In genomic region chr20:5674176-5674660, GRCh38 we compare ENCODE assay signal across 8 cellular contexts.
A peak's percentile ranks its signal among the peaks of the same experiment; 100 is the strongest.
DNase-seq lines count a peak whose midpoint lies in the region; ATAC-seq, FAIRE-seq and TF ChIP-seq lines count a peak whose summit lies in the region.

No MANE protein-coding gene starts in this region.

- H2AFZ ChIP-seq in K562 (ENCODE audit: low read depth, low read length): peak overlapping the region; percentile 76

- no peaks in the 10 kb centered on the region for H4K20me1 ChIP-seq in K562 (replicated peaks; ENCODE audit: control insufficient read depth, insufficient read depth, low read length)

- BruUV-seq in K562 (replicated peaks; lab: Mats Ljungman, UMichigan): no TSS peak

- ATAC-seq in Right ventricle myocardium inferior (peak; percentile 60), HG02938 (IDR thresholded peaks at IDR 0.05; ENCODE audit: unreplicated experiment) (peak; percentile 94), K562 (peak; percentile 44)

- no peaks in the 10 kb centered on the region for H3K79me2 ChIP-seq in K562 (ENCODE audit: control insufficient read depth, insufficient read depth, low read length)

- TF ChIP-seq RAD21 in K562 (CRISPR knock-in tag; conservative IDR thresholded peaks at IDR 0.05 in 1 of 2, IDR thresholded peaks at IDR 0.05 in 1 of 2): no peak

- TF ChIP-seq CTCF in left ventricle myocardium inferior (IDR thresholded peaks at IDR 0.05; ENCODE audit: borderline replicate concordance) (no peak), K562 (IDR thresholded peaks at IDR 0.05 in 2 of 3, conservative IDR thresholded peaks at IDR 0.05 in 1 of 3; ENCODE audit: insufficient read depth in 2 of 3, low read depth in 1 of 3, low read length in 3 of 3) (no peak)

- H3K27ac ChIP-seq in left ventricle myocardium inferior (replicated peaks): no peak overlapping the region
- peak overlapping the region; percentile 8; the same call in 1 of the 3 replicates for H3K27ac ChIP-seq in K562 (ENCODE audit: extremely low read depth, low read depth, low read length)

- DNase-seq in Right ventricle myocardium inferior (ENCODE audit: missing footprints) (no peak), left ventricle myocardium inferior (no peak), NOMO-1 (lab: John Stamatoyannopoulos, UW; ENCODE audit: unreplicated experiment in 2 of 2) (peak; percentile 93 to 97), K562 (ENCODE audit: extremely low read depth in 1 of 4, low spot score in 3 of 4) (peak in 1 of 4 experiments; percentile 28), NCI-H128 (lab: John Stamatoyannopoulos, UW; ENCODE audit: unreplicated experiment) (no peak), hypothalamus (lab: John Stamatoyannopoulos, UW) (no peak), NCI-H226 (no peak)

- no peaks in the 10 kb centered on the region for H3K27me3 ChIP-seq in left ventricle myocardium inferior (ENCODE audit: low read depth)
- H3K27me3 ChIP-seq in K562 (ENCODE audit: control insufficient read depth in 2 of 2, insufficient read depth in 2 of 2, low read length in 2 of 2): no peaks in the 10 kb centered on the region

- peak; percentile 40 for FAIRE-seq in K562 (lab: Jason Lieb, UNC)

- TF ChIP-seq POLR2A in K562 (conservative IDR thresholded peaks at IDR 0.05): no peak

- POLR2A ChIA-PET in K562 (lab: Yijun Ruan, JAX): no interaction called here

- intact Hi-C loops in Right ventricle myocardium inferior (cut with DNase I) (no loop called here), left ventricle myocardium inferior (cut with micrococcal nuclease) (no loop called here), K562 (cut with micrococcal nuclease) (loop anchor here (5.0 to 10.0 kb wide), 2 partner anchors 78 to 111 kb away; partner anchors contain the start of gene SHLD1)

- H3K9me3 ChIP-seq in left ventricle myocardium inferior (replicated peaks) (no peaks in the 10 kb centered on the region), K562 (replicated peaks; ENCODE audit: control insufficient read depth, insufficient read depth, low read depth, low read length) (no peaks in the 10 kb centered on the region)

- WGBS in K562 (ENCODE audit: insufficient coverage, low coverage, missing lambda C conversion rate): 0% methylated on average over 3 of the region's 3 CpGs

- H3K9ac ChIP-seq in K562 (ENCODE audit: insufficient read depth in 1 of 2, low read depth in 2 of 2, low read length in 2 of 2): peak overlapping the region in 1 of 2 experiments; percentile 31; a peak in 1 of 4 replicates

- in situ Hi-C loops in K562 (cut with MboI): no loop called here

- no peaks in the 10 kb centered on the region for H3K9me1 ChIP-seq in K562 (ENCODE audit: control insufficient read depth, insufficient read depth, low read length)

- CTCF ChIA-PET in K562 (lab: Yijun Ruan, JAX; ENCODE audit: low intra/inter-chr PET ratio): no interaction called here

- H3K4me1 ChIP-seq in left ventricle myocardium inferior (no peaks in the 10 kb centered on the region), K562 (replicated peaks in 1 of 2; ENCODE audit: control insufficient read depth in 2 of 2, insufficient read depth in 2 of 2, low read length in 2 of 2) (peaks cover 6 to 21% of the 10 kb centered on the region in 2 experiments; a peak in 3 of 5 replicates)

- H3K4me3 ChIP-seq in left ventricle myocardium inferior: no peak overlapping the region
- H3K4me3 ChIP-seq in K562: no peak overlapping the region

- H3K4me2 ChIP-seq in K562 (ENCODE audit: insufficient read depth, low read length): peak overlapping the region; percentile 26; the same call in 1 of the 2 replicates

- no peak for TF ChIP-seq EP300 in K562 (IDR thresholded peaks at IDR 0.05; ENCODE audit: low read length)

- H3K36me3 ChIP-seq in left ventricle myocardium inferior: no peaks in the 10 kb centered on the region
- H3K36me3 ChIP-seq in K562 (ENCODE audit: control insufficient read depth, insufficient read depth, low read length): no peaks in the 10 kb centered on the region

TF ChIP-seq in K562, 482 proteins besides CTCF, POLR2A, EP300 and RAD21 (continues in another document):
- peak; percentile 27; the same call in 1 of the 2 replicates for TF ChIP-seq TCF3 (CRISPR knock-in tag; IDR thresholded peaks at IDR 0.05)
- no peak for TF ChIP-seq MECOM (CRISPR knock-in tag; IDR thresholded peaks at IDR 0.05)
- TF ChIP-seq HMG20A (CRISPR knock-in tag; conservative IDR thresholded peaks at IDR 0.05): no peak
- TF ChIP-seq HDAC2 (IDR thresholded peaks at IDR 0.05): no peak
- TF ChIP-seq GABPB1 (CRISPR knock-in tag; IDR thresholded peaks at IDR 0.05): no peak
- TF ChIP-seq MEIS2 (IDR thresholded peaks at IDR 0.05; ENCODE audit: partially characterized antibody): peak; percentile 2
- no peak for TF ChIP-seq ZNF217 (CRISPR knock-in tag; IDR thresholded peaks at IDR 0.05)
- no peak for TF ChIP-seq STAT5B (CRISPR knock-in tag; IDR thresholded peaks at IDR 0.05)
- TF ChIP-seq E2F1 (CRISPR knock-in tag; IDR thresholded peaks at IDR 0.05): no peak
- TF ChIP-seq MAFF (IDR thresholded peaks at IDR 0.05; ENCODE audit: low read length): no peak
- TF ChIP-seq SRSF3 (IDR thresholded peaks at IDR 0.05; ENCODE audit: insufficient read depth, low read length): no peak
- no peak for TF ChIP-seq MTF1 (CRISPR knock-in tag; IDR thresholded peaks at IDR 0.05; ENCODE audit: borderline replicate concordance)
- 0 out of 2 replicates have a peak, but pooled peaks have one; percentile 39 for TF ChIP-seq ZNF384 (IDR thresholded peaks at IDR 0.05; ENCODE audit: low read depth, low read length)
- no peak for TF ChIP-seq NFE2L1 (tag; IDR thresholded peaks at IDR 0.05; ENCODE audit: borderline replicate concordance, low read depth)
- no peak for TF ChIP-seq NR2F6 (CRISPR knock-in tag; IDR thresholded peaks at IDR 0.05)
- no peak for TF ChIP-seq PURB (CRISPR knock-in tag; IDR thresholded peaks at IDR 0.05; ENCODE audit: low read depth)
- TF ChIP-seq PKNOX1 (IDR thresholded peaks at IDR 0.05): peak; percentile 50
- TF ChIP-seq FOXK2 (conservative IDR thresholded peaks at IDR 0.05 in 1 of 2, IDR thresholded peaks at IDR 0.05 in 1 of 2; ENCODE audit: low read depth in 2 of 2): 0 out of 4 replicates have a peak, but pooled peaks of 1 of the 2 experiments have one; percentile 28
- TF ChIP-seq ARID1B (IDR thresholded peaks at IDR 0.05): 0 out of 2 replicates have a peak, but pooled peaks have one; percentile 17
- no peak for TF ChIP-seq ZSCAN29 (IDR thresholded peaks at IDR 0.05)
- no peak for TF ChIP-seq C11orf30 (IDR thresholded peaks at IDR 0.05; ENCODE audit: low read depth)
- TF ChIP-seq YY1 (IDR thresholded peaks at IDR 0.05; ENCODE audit: borderline replicate concordance in 1 of 3, control insufficient read depth in 1 of 3, extremely low read depth in 1 of 3, insufficient read depth in 3 of 3, insufficient read length in 1 of 3, insufficient replicate concordance in 2 of 3, low read depth in 1 of 3, low read length in 2 of 3): no peak
- TF ChIP-seq SPI1 (IDR thresholded peaks at IDR 0.05; ENCODE audit: borderline replicate concordance, low read depth, low read length): peak; percentile 97
- TF ChIP-seq HDAC1 (IDR thresholded peaks at IDR 0.05): no peak
- TF ChIP-seq ATF3 (IDR thresholded peaks at IDR 0.05): peak; percentile 70
- TF ChIP-seq ATF3 (CRISPR knock-in tag; conservative IDR thresholded peaks at IDR 0.05): no peak
- peak; percentile 63 for TF ChIP-seq FOSL1 (tag; conservative IDR thresholded peaks at IDR 0.05)
- TF ChIP-seq JUND (IDR thresholded peaks at IDR 0.05; ENCODE audit: borderline replicate concordance, low read depth, low read length): peak; percentile 69
- peak; percentile 67; the same call in 2 of the 3 replicates for TF ChIP-seq JUND (tag; IDR thresholded peaks at IDR 0.05; ENCODE audit: borderline replicate concordance, low read depth, low read length)
- TF ChIP-seq, protein P1, sequence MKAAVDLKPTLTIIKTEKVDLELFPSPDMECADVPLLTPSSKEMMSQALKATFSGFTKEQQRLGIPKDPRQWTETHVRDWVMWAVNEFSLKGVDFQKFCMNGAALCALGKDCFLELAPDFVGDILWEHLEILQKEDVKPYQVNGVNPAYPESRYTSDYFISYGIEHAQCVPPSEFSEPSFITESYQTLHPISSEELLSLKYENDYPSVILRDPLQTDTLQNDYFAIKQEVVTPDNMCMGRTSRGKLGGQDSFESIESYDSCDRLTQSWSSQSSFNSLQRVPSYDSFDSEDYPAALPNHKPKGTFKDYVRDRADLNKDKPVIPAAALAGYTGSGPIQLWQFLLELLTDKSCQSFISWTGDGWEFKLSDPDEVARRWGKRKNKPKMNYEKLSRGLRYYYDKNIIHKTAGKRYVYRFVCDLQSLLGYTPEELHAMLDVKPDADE (conservative IDR thresholded peaks at IDR 0.05; ENCODE audit: control insufficient read depth, low read depth, low read length): no peak

Comparison
In these comparisons a context has a peak if more than half of its experiments do, and no peak if none do; other contexts are left out.
1. ATAC-seq: peak in every context shown above with its lines; median percentile 94 in HG02938; 60 in Right ventricle myocardium inferior; 44 in K562.
2. DNase-seq: peak in NOMO-1 (2 of 2); none in Right ventricle myocardium inferior (single experiment), left ventricle myocardium inferior (single experiment), NCI-H128 (single experiment), hypothalamus (0 of 51) and NCI-H226 (single experiment).